1 cellular context compared by ENCODE assay signal in the genomic region with DNA sequence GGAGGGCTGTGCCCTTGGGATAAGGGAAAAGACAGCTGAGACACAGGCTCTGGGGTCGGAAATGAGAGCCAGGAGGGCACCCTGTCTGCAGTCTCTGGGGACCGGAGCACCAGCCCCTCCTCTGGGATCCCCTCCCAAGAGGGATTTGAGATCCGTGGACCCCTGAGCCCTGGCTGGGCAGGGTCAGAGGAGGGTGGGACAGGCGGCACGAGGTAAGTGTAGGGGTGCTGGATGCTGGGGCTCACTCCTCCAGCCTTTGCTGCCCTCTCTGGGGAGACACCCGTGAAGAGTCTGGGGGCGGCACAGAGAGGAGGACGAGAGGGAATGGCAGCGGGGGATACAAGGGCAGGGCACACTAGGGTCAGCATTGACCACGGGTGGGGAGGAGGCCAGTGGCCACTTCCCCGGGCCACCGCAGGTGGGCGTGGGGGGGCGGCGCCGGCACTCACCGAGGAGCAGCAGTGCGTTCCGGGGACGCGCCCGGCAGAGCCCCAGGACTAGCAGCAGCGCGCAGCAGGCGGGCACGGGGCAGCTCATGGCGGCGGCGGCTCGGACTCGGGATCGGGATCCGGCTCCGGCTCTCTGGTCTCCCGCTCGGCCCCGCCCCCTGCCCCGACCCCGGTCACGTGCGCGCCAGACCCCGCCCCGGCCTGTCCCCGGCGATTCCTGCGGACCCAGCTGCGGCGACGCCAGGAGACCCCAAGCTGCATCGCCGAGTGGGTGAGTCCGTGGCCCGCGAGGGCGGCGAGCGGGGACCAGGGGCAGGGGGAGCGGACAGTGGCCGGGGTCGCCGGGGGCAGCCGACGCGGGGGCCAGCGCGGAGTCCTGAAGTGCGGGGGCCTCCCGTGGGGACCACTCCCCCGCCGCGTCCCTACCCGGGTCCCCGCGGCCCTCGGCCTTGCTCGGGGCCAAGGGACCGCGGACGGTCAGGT.
A peak's percentile ranks its signal among the peaks of the same experiment; 100 is the strongest.
TF ChIP-seq lines count a peak whose summit lies in the region.

A gene (minus strand): TSS at position 557 of the 932 bp plus-strand sequence. CDS start 20 bp downstream, at position 537.
A gene (plus strand): TSS at position 651 of the 932 bp plus-strand sequence. CDS start 1,134 bp downstream, outside the sequence.

TF ChIP-seq in HepG2, 621 proteins besides CTCF, POLR2A, EP300 and RAD21 (continued from another document):
- no peak for TF ChIP-seq ZBTB1 (CRISPR knock-in tag; IDR thresholded peaks at IDR 0.05; ENCODE audit: borderline replicate concordance)
- TF ChIP-seq YY1 (IDR thresholded peaks at IDR 0.05; ENCODE audit: insufficient read depth, insufficient replicate concordance, low read depth, low read length) = peak; percentile 86
- no peak for TF ChIP-seq RBAK (CRISPR knock-in tag; IDR thresholded peaks at IDR 0.05)
- peak; percentile 61; the same call in 1 of the 2 replicates for TF ChIP-seq KLF13 (CRISPR knock-in tag; IDR thresholded peaks at IDR 0.05)
- TF ChIP-seq, protein P1, sequence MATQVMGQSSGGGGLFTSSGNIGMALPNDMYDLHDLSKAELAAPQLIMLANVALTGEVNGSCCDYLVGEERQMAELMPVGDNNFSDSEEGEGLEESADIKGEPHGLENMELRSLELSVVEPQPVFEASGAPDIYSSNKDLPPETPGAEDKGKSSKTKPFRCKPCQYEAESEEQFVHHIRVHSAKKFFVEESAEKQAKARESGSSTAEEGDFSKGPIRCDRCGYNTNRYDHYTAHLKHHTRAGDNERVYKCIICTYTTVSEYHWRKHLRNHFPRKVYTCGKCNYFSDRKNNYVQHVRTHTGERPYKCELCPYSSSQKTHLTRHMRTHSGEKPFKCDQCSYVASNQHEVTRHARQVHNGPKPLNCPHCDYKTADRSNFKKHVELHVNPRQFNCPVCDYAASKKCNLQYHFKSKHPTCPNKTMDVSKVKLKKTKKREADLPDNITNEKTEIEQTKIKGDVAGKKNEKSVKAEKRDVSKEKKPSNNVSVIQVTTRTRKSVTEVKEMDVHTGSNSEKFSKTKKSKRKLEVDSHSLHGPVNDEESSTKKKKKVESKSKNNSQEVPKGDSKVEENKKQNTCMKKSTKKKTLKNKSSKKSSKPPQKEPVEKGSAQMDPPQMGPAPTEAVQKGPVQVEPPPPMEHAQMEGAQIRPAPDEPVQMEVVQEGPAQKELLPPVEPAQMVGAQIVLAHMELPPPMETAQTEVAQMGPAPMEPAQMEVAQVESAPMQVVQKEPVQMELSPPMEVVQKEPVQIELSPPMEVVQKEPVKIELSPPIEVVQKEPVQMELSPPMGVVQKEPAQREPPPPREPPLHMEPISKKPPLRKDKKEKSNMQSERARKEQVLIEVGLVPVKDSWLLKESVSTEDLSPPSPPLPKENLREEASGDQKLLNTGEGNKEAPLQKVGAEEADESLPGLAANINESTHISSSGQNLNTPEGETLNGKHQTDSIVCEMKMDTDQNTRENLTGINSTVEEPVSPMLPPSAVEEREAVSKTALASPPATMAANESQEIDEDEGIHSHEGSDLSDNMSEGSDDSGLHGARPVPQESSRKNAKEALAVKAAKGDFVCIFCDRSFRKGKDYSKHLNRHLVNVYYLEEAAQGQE (IDR thresholded peaks at IDR 0.05; ENCODE audit: borderline replicate concordance in 1 of 2, low read depth in 1 of 2, low read length in 2 of 2) = no peak
- no peak for TF ChIP-seq MXI1 (IDR thresholded peaks at IDR 0.05; ENCODE audit: borderline replicate concordance, low read depth, low read length)
- TF ChIP-seq, protein P2, sequence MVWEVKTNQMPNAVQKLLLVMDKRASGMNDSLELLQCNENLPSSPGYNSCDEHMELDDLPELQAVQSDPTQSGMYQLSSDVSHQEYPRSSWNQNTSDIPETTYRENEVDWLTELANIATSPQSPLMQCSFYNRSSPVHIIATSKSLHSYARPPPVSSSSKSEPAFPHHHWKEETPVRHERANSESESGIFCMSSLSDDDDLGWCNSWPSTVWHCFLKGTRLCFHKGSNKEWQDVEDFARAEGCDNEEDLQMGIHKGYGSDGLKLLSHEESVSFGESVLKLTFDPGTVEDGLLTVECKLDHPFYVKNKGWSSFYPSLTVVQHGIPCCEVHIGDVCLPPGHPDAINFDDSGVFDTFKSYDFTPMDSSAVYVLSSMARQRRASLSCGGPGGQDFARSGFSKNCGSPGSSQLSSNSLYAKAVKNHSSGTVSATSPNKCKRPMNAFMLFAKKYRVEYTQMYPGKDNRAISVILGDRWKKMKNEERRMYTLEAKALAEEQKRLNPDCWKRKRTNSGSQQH (CRISPR knock-in tag; IDR thresholded peaks at IDR 0.05; ENCODE audit: low read depth) = no peak; the same call in 1 of the 2 replicates
- TF ChIP-seq TRIM24 (CRISPR knock-in tag; IDR thresholded peaks at IDR 0.05) = no peak
- no peak for TF ChIP-seq MBD4 (IDR thresholded peaks at IDR 0.05; ENCODE audit: borderline replicate concordance, low read length)
- TF ChIP-seq YEATS2 (CRISPR knock-in tag; IDR thresholded peaks at IDR 0.05; ENCODE audit: borderline replicate concordance) = peak; percentile 49; the same call in 1 of the 2 replicates
- TF ChIP-seq TOE1 (CRISPR knock-in tag; IDR thresholded peaks at IDR 0.05) = no peak
- no peak for TF ChIP-seq NR2F1 (CRISPR knock-in tag; IDR thresholded peaks at IDR 0.05)
- no peak for TF ChIP-seq ZNF558 (CRISPR knock-in tag; IDR thresholded peaks at IDR 0.05; ENCODE audit: borderline replicate concordance)
- no peak for TF ChIP-seq HOXA7 (CRISPR knock-in tag; IDR thresholded peaks at IDR 0.05)
- TF ChIP-seq JARID2 (CRISPR knock-in tag; IDR thresholded peaks at IDR 0.05; ENCODE audit: insufficient replicate concordance) = no peak
- no peak for TF ChIP-seq SP140L (CRISPR knock-in tag; IDR thresholded peaks at IDR 0.05; ENCODE audit: borderline replicate concordance)
- TF ChIP-seq, protein P3, sequence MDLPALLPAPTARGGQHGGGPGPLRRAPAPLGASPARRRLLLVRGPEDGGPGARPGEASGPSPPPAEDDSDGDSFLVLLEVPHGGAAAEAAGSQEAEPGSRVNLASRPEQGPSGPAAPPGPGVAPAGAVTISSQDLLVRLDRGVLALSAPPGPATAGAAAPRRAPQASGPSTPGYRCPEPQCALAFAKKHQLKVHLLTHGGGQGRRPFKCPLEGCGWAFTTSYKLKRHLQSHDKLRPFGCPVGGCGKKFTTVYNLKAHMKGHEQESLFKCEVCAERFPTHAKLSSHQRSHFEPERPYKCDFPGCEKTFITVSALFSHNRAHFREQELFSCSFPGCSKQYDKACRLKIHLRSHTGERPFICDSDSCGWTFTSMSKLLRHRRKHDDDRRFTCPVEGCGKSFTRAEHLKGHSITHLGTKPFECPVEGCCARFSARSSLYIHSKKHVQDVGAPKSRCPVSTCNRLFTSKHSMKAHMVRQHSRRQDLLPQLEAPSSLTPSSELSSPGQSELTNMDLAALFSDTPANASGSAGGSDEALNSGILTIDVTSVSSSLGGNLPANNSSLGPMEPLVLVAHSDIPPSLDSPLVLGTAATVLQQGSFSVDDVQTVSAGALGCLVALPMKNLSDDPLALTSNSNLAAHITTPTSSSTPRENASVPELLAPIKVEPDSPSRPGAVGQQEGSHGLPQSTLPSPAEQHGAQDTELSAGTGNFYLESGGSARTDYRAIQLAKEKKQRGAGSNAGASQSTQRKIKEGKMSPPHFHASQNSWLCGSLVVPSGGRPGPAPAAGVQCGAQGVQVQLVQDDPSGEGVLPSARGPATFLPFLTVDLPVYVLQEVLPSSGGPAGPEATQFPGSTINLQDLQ (CRISPR knock-in tag; IDR thresholded peaks at IDR 0.05) = 0 out of 2 replicates have a peak, but pooled peaks have one; percentile 62
- TF ChIP-seq GTF3A (CRISPR knock-in tag; conservative IDR thresholded peaks at IDR 0.05) = 0 out of 2 replicates have a peak, but pooled peaks have one; percentile 46
- peak; percentile 68 for TF ChIP-seq SRSF1 (optimal IDR thresholded peaks at IDR 0.05; ENCODE audit: low read depth, low read length)
